In the genomic region with DNA sequence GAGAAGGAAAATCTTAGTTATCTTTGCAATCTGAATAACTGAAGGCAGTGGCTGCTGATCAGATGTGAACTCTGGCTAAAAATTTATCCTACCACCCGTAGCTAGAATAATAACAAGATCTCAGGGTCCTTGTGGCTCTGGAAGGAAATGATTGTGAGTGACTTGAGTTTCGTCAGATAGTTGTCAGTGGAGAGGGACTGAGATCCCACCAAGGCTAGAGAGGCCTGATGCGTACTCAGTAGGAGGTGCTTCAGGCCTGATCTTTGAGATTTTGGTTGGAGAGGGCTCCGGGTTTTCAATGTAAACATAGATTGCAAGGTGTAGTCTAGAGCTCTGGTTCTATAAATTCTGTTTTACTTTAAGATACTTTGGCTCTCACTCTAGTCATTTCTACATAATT, we compare ENCODE assay signal across 9 cellular contexts. TPM values are rescaled to one million over a fixed set of nuclear protein-coding genes. Genes with fewer than 3 reads are reported as not detected.
DNase-seq lines count a peak whose midpoint lies in the region; ATAC-seq lines count a peak whose summit lies in the region.
"Had no signal": no experiment of that assay in that cellular context is flagged by ENCODE, and none has a peak within 500 bp of the region (broad histone marks: within the 10 kb centered on the region; RNA-seq: fewer than 3 reads in every experiment).

No MANE protein-coding gene starts in this region.

- peaks cover 52% of the 10 kb centered on the region for H3K4me1 Mint-ChIP-seq in activated CD4-positive, alpha-beta T cell treated with anti-CD3 and anti-CD28 coated beads, Interleukin-2, amount 10 ng/mL, durations not matched to agents 7 days and 5 days
- H3K4me1 Mint-ChIP-seq in activated CD4-positive, alpha-beta memory T cell treated with anti-CD3 and anti-CD28 coated beads for 36 hours (ENCODE audit: low read depth) = peaks cover 39% of the 10 kb centered on the region

- peak overlapping the region; percentile 81 for H3K4me3 Mint-ChIP-seq in activated CD4-positive, alpha-beta T cell treated with anti-CD3 and anti-CD28 coated beads, Interleukin-2, amount 10 ng/mL, durations not matched to agents 7 days and 5 days
- peak overlapping the region; percentile 81 for H3K4me3 Mint-ChIP-seq in activated CD4-positive, alpha-beta memory T cell treated with anti-CD3 and anti-CD28 coated beads for 36 hours

- no peak for DNase-seq in activated CD4-positive, alpha-beta T cell treated with anti-CD3 and anti-CD28 coated beads, Interleukin-2, amount 10 ng/mL, durations not matched to agents 7 days and 5 days
- DNase-seq in activated CD4-positive, alpha-beta T cell treated with anti-CD3 and anti-CD28 coated beads, Interleukin-2, amount 50 U/mL, for 48 hours = no peak
- no peak for DNase-seq in activated CD4-positive, alpha-beta memory T cell treated with anti-CD3 and anti-CD28 coated beads for 36 hours
- no peak for DNase-seq in substantia nigra (lab: John Stamatoyannopoulos, UW)
- no peak for DNase-seq in SKM-1 treated with dmso at 0.1 percent for 144 hours (lab: John Stamatoyannopoulos, UW; ENCODE audit: unreplicated experiment)

- H3K36me3 ChIP-seq in iPS-20b (ENCODE audit: insufficient read depth, low read depth, low read length) = peaks cover 20% of the 10 kb centered on the region

- H3K9me3 ChIP-seq in iPS-20b (ENCODE audit: insufficient read depth, low read depth, low read length) = no peaks in the 10 kb centered on the region

- ATAC-seq in HG03097 (IDR thresholded peaks at IDR 0.05; ENCODE audit: low FRiP score, unreplicated experiment) (no peak), GM21447 (IDR thresholded peaks at IDR 0.05; ENCODE audit: unreplicated experiment) (no peak)

- no peaks in the 10 kb centered on the region for H3K9me3 Mint-ChIP-seq in activated CD4-positive, alpha-beta T cell treated with anti-CD3 and anti-CD28 coated beads, Interleukin-2, amount 10 ng/mL, durations not matched to agents 7 days and 5 days
- no peaks in the 10 kb centered on the region for H3K9me3 Mint-ChIP-seq in activated CD4-positive, alpha-beta memory T cell treated with anti-CD3 and anti-CD28 coated beads for 36 hours

- H3K27me3 Mint-ChIP-seq in activated CD4-positive, alpha-beta T cell treated with anti-CD3 and anti-CD28 coated beads, Interleukin-2, amount 10 ng/mL, durations not matched to agents 7 days and 5 days = no peaks in the 10 kb centered on the region
- no peaks in the 10 kb centered on the region for H3K27me3 Mint-ChIP-seq in activated CD4-positive, alpha-beta memory T cell treated with anti-CD3 and anti-CD28 coated beads for 36 hours

- no peak overlapping the region; the same call in 1 of the 2 replicates for H3K9ac ChIP-seq in iPS-20b (ENCODE audit: low read depth, low read length)

- POLR2A ChIA-PET in activated CD4-positive, alpha-beta T cell treated with anti-CD3 and anti-CD28 coated beads, Interleukin-2, amount 10 ng/mL, durations not matched to agents 7 days and 5 days (lab: Charles Lee) = interaction anchor here (0.6 to 1.1 kb wide), 3 partner anchors 29 to 57 kb away, joined by 3 to 4 read pairs (median 3); partner anchors contain the start of gene DDB2
- POLR2A ChIA-PET in activated CD4-positive, alpha-beta memory T cell treated with anti-CD3 and anti-CD28 coated beads for 36 hours (lab: Charles Lee) = interaction anchor here (0.6 to 2.6 kb wide), 6 partner anchors 10 to 95 kb away, joined by 3 to 20 read pairs (median 6); partner anchors contain the start of genes ACP2 and DDB2

- CTCF ChIA-PET in activated CD4-positive, alpha-beta T cell treated with anti-CD3 and anti-CD28 coated beads, Interleukin-2, amount 10 ng/mL, durations not matched to agents 7 days and 5 days (lab: Charles Lee) = interaction anchor here (0.6 to 2.8 kb wide), 6 partner anchors 12 to 284 kb away, joined by 3 to 9 read pairs (median 4); no protein-coding TSS in a partner anchor
- CTCF ChIA-PET in activated CD4-positive, alpha-beta memory T cell treated with anti-CD3 and anti-CD28 coated beads for 36 hours (lab: Charles Lee) = interaction anchor here (0.5 to 3.0 kb wide), 13 partner anchors 10 to 141 kb away, joined by 3 to 15 read pairs (median 3); partner anchors contain the start of gene ACP2

- intact Hi-C loops in activated CD4-positive, alpha-beta memory T cell treated with anti-CD3 and anti-CD28 coated beads for 36 hours (cut with micrococcal nuclease) = no loop called here

- H3K36me3 Mint-ChIP-seq in activated CD4-positive, alpha-beta T cell treated with anti-CD3 and anti-CD28 coated beads, Interleukin-2, amount 10 ng/mL, durations not matched to agents 7 days and 5 days (ENCODE audit: low read depth) = peaks cover 26% of the 10 kb centered on the region
- H3K36me3 Mint-ChIP-seq in activated CD4-positive, alpha-beta memory T cell treated with anti-CD3 and anti-CD28 coated beads for 36 hours = peaks cover 13% of the 10 kb centered on the region

- peak overlapping the region; percentile 79; the same call in 1 of the 2 replicates for H3K4me3 ChIP-seq in iPS-20b (ENCODE audit: low read length)

- H3K27ac ChIP-seq in iPS-20b (ENCODE audit: low read length) (no peak overlapping the region), substantia nigra (ENCODE audit: low read depth, low read length, poor library complexity, severe bottlenecking) (peak overlapping the region; percentile 94)
- H3K27ac ChIP-seq: brain microvascular endothelial cell had no signal

- H3K4me1 ChIP-seq in iPS-20b (ENCODE audit: insufficient read depth, low read length) = peaks cover 16% of the 10 kb centered on the region

- H3K27ac Mint-ChIP-seq in activated CD4-positive, alpha-beta T cell treated with anti-CD3 and anti-CD28 coated beads, Interleukin-2, amount 10 ng/mL, durations not matched to agents 7 days and 5 days = peak overlapping the region; percentile 84
- peak overlapping the region; percentile 84 for H3K27ac Mint-ChIP-seq in activated CD4-positive, alpha-beta memory T cell treated with anti-CD3 and anti-CD28 coated beads for 36 hours

- no peaks in the 10 kb centered on the region for H3K27me3 ChIP-seq in iPS-20b (ENCODE audit: insufficient read depth, low read length)
- H3K27me3 ChIP-seq: brain microvascular endothelial cell had no signal

RNA-seq across cellular contexts. Expression of gene MADD, which starts 1.4 kb away (rescaled TPM):
- total RNA-seq in activated CD4-positive, alpha-beta T cell treated with anti-CD3 and anti-CD28 coated beads, Interleukin-2, amount 10 ng/mL, durations not matched to agents 7 days and 5 days = 10 to 100 TPM; 93.3 to 95.1 TPM
- 10 to 100 TPM; 58.2 to 62.1 TPM for total RNA-seq in activated CD4-positive, alpha-beta memory T cell treated with anti-CD3 and anti-CD28 coated beads for 36 hours

RNA-seq across cellular contexts. Expression of gene NR1H3, which starts 13.5 kb away (rescaled TPM):
- 10 to 100 TPM in 1 of 2 experiments, 1 to 10 TPM in 1; 8.4 to 10.0 TPM for total RNA-seq in activated CD4-positive, alpha-beta T cell treated with anti-CD3 and anti-CD28 coated beads, Interleukin-2, amount 10 ng/mL, durations not matched to agents 7 days and 5 days
- 10 to 100 TPM; 13.0 to 14.0 TPM for total RNA-seq in activated CD4-positive, alpha-beta memory T cell treated with anti-CD3 and anti-CD28 coated beads for 36 hours

RNA-seq across cellular contexts. Expression of gene ACP2, which starts 22.7 kb away (rescaled TPM):
- total RNA-seq in activated CD4-positive, alpha-beta T cell treated with anti-CD3 and anti-CD28 coated beads, Interleukin-2, amount 10 ng/mL, durations not matched to agents 7 days and 5 days = 10 to 100 TPM; 28.0 to 31.7 TPM
- 10 to 100 TPM; 10.1 to 12.2 TPM for total RNA-seq in activated CD4-positive, alpha-beta memory T cell treated with anti-CD3 and anti-CD28 coated beads for 36 hours

RNA-seq across cellular contexts. Expression of gene DDB2, which starts 56.6 kb away (rescaled TPM):
- 100 to 1,000 TPM; 156 to 166 TPM for total RNA-seq in activated CD4-positive, alpha-beta T cell treated with anti-CD3 and anti-CD28 coated beads, Interleukin-2, amount 10 ng/mL, durations not matched to agents 7 days and 5 days
- total RNA-seq in activated CD4-positive, alpha-beta memory T cell treated with anti-CD3 and anti-CD28 coated beads for 36 hours = 100 to 1,000 TPM; 194 to 198 TPM
